ENCODE assay signal across 11 cellular contexts in genomic region chr17:48754500-48755261, GRCh38. TPM values are rescaled to one million over a fixed set of nuclear protein-coding genes. Genes with fewer than 3 reads are reported as not detected.
DNase-seq lines count a peak whose midpoint lies in the region; ATAC-seq and TF ChIP-seq lines count a peak whose summit lies in the region.
"Had no signal": no experiment of that assay in that cellular context is flagged by ENCODE, and none has a peak within 500 bp of the region (broad histone marks: within the 10 kb centered on the region; RNA-seq: fewer than 3 reads in every experiment).

No MANE protein-coding gene starts in this region.

- H3K9ac ChIP-seq in PC-3 (ENCODE audit: low read length), result peak overlapping the region; percentile 40; the same call in 1 of the 2 replicates
- no peak overlapping the region for H3K9ac ChIP-seq in fibroblast of lung (ENCODE audit: insufficient read depth, low read length)

- ATAC-seq in PC-3 (no peak), HG02973 (IDR thresholded peaks at IDR 0.05; ENCODE audit: unreplicated experiment) (no peak)
- ATAC-seq in activated CD4-positive, CD25-positive, alpha-beta regulatory T cell treated with anti-CD3 and anti-CD28 coated beads, Interleukin-2, amount 50 U/mL, for 24 hours, result no peak
- ATAC-seq: esophagus mucosa, pancreas had no signal

- peaks cover 90% of the 10 kb centered on the region for H3K27me3 Mint-ChIP-seq in activated CD4-positive, alpha-beta T cell treated with anti-CD3 and anti-CD28 coated beads, Interleukin-2, amount 10 ng/mL, durations not matched to agents 7 days and 5 days
- H3K27me3 Mint-ChIP-seq in activated T-helper 2 cell treated with anti-CD3 and anti-CD28 coated beads, Interferon-gamma antibody, Interleukin-2, Interleukin-4, amounts not matched to agents 10 μg/mL and 5 μg/mL and 100 μg/mL, durations not matched to agents 14 hours and 24 hours and 36 hours (ENCODE audit: low read depth), result peaks cover 82% of the 10 kb centered on the region

- H3K27ac Mint-ChIP-seq in activated CD4-positive, alpha-beta T cell treated with anti-CD3 and anti-CD28 coated beads, Interleukin-2, amount 10 ng/mL, durations not matched to agents 7 days and 5 days, result peak overlapping the region; percentile 13
- H3K27ac Mint-ChIP-seq in activated T-helper 2 cell treated with anti-CD3 and anti-CD28 coated beads, Interferon-gamma antibody, Interleukin-2, Interleukin-4, amounts not matched to agents 10 μg/mL and 5 μg/mL and 100 μg/mL, durations not matched to agents 14 hours and 24 hours and 36 hours, result no peak overlapping the region

- H3K27me3 ChIP-seq in PC-3 (ENCODE audit: low read length) (no peaks in the 10 kb centered on the region), fibroblast of lung (ENCODE audit: control insufficient read depth, insufficient read depth, low read length) (peaks cover 66% of the 10 kb centered on the region), osteoblast (ENCODE audit: insufficient read depth, low read length) (peaks cover 92% of the 10 kb centered on the region)

- BruUV-seq in PC-3 (replicated peaks; lab: Mats Ljungman, UMichigan), result no TSS peak

- peak overlapping the region; percentile 78; the same call in 1 of the 2 replicates for H2AFZ ChIP-seq in PC-3 (ENCODE audit: low read length)
- no peak overlapping the region for H2AFZ ChIP-seq in fibroblast of lung (ENCODE audit: low read length)
- no peak overlapping the region for H2AFZ ChIP-seq in osteoblast (ENCODE audit: low read length)

- H4K20me1 ChIP-seq in PC-3 (ENCODE audit: low read length) (no peaks in the 10 kb centered on the region), fibroblast of lung (ENCODE audit: control insufficient read depth, extremely low read depth, insufficient read depth, low read length) (no peaks in the 10 kb centered on the region), osteoblast (ENCODE audit: insufficient read depth, low read length) (peaks cover 3% of the 10 kb centered on the region)

- H3K4me3 Mint-ChIP-seq in activated CD4-positive, alpha-beta T cell treated with anti-CD3 and anti-CD28 coated beads, Interleukin-2, amount 10 ng/mL, durations not matched to agents 7 days and 5 days, result no peak overlapping the region
- no peak overlapping the region for H3K4me3 Mint-ChIP-seq in activated T-helper 2 cell treated with anti-CD3 and anti-CD28 coated beads, Interferon-gamma antibody, Interleukin-2, Interleukin-4, amounts not matched to agents 10 μg/mL and 5 μg/mL and 100 μg/mL, durations not matched to agents 14 hours and 24 hours and 36 hours (ENCODE audit: low read depth)

- H3K36me3 Mint-ChIP-seq in activated CD4-positive, alpha-beta T cell treated with anti-CD3 and anti-CD28 coated beads, Interleukin-2, amount 10 ng/mL, durations not matched to agents 7 days and 5 days (ENCODE audit: low read depth), result no peaks in the 10 kb centered on the region
- no peaks in the 10 kb centered on the region for H3K36me3 Mint-ChIP-seq in activated T-helper 2 cell treated with anti-CD3 and anti-CD28 coated beads, Interferon-gamma antibody, Interleukin-2, Interleukin-4, amounts not matched to agents 10 μg/mL and 5 μg/mL and 100 μg/mL, durations not matched to agents 14 hours and 24 hours and 36 hours (ENCODE audit: low read depth)

- POLR2A ChIA-PET in activated CD4-positive, alpha-beta T cell treated with anti-CD3 and anti-CD28 coated beads, Interleukin-2, amount 10 ng/mL, durations not matched to agents 7 days and 5 days (lab: Charles Lee), result no interaction called here
- POLR2A ChIA-PET in PC-3 (lab: Charles Lee; ENCODE audit: unreplicated experiment), result no interaction called here

- TF ChIP-seq CTCF in PC-3 (conservative IDR thresholded peaks at IDR 0.05; ENCODE audit: low read depth, low read length) (no peak), fibroblast of lung (conservative IDR thresholded peaks at IDR 0.05 in 1 of 2, IDR thresholded peaks at IDR 0.05 in 1 of 2; ENCODE audit: low read depth in 1 of 2, low read length in 2 of 2) (no peak), osteoblast (IDR thresholded peaks at IDR 0.05; ENCODE audit: extremely low read depth, low read depth, low read length) (no peak)

- no peaks in the 10 kb centered on the region for H3K9me2 ChIP-seq in PC-3 (replicated peaks; ENCODE audit: low read length)

- no peak for DNase-seq in activated CD4-positive, alpha-beta T cell treated with anti-CD3 and anti-CD28 coated beads, Interleukin-2, amount 10 ng/mL, durations not matched to agents 7 days and 5 days
- no peak for DNase-seq in activated CD4-positive, alpha-beta T cell treated with anti-CD3 and anti-CD28 coated beads, Interleukin-2, amount 50 U/mL, for 4 hours
- DNase-seq in PC-3 (no peak), fibroblast of lung (ENCODE audit: low read depth in 2 of 2) (no peak), osteoblast (ENCODE audit: insufficient read length, low spot score, missing footprints) (peak; percentile 46)
- no peak for DNase-seq in activated T-helper 2 cell treated with anti-CD3 and anti-CD28 coated beads, Interferon-gamma antibody, Interleukin-2, Interleukin-4, amounts not matched to agents 10 μg/mL and 5 μg/mL and 100 μg/mL, durations not matched to agents 14 hours and 24 hours and 36 hours (ENCODE audit: low spot score)
- DNase-seq: pancreas, T-helper 9 cell had no signal

- H3K27ac ChIP-seq in PC-3 (ENCODE audit: low read length), result peak overlapping the region; percentile 82
- no peak overlapping the region for H3K27ac ChIP-seq in fibroblast of lung (ENCODE audit: insufficient read depth, low read length)
- H3K27ac ChIP-seq in osteoblast (ENCODE audit: low read depth, low read length), result no peak overlapping the region
- H3K27ac ChIP-seq: pancreas had no signal

- H3K4me1 Mint-ChIP-seq in activated CD4-positive, alpha-beta T cell treated with anti-CD3 and anti-CD28 coated beads, Interleukin-2, amount 10 ng/mL, durations not matched to agents 7 days and 5 days, result no peaks in the 10 kb centered on the region
- no peaks in the 10 kb centered on the region for H3K4me1 Mint-ChIP-seq in activated T-helper 2 cell treated with anti-CD3 and anti-CD28 coated beads, Interferon-gamma antibody, Interleukin-2, Interleukin-4, amounts not matched to agents 10 μg/mL and 5 μg/mL and 100 μg/mL, durations not matched to agents 14 hours and 24 hours and 36 hours (ENCODE audit: low read depth)

- H3K4me1 ChIP-seq in PC-3 (ENCODE audit: insufficient read depth, low read length) (peaks cover 69% of the 10 kb centered on the region), fibroblast of lung (ENCODE audit: control insufficient read depth, extremely low read depth, insufficient read depth, low read length) (peaks cover 6% of the 10 kb centered on the region), osteoblast (ENCODE audit: insufficient read depth, low read length) (peaks cover 3% of the 10 kb centered on the region)
- H3K4me1 ChIP-seq: pancreas had no signal

- H3K9me3 ChIP-seq in PC-3 (ENCODE audit: low read length), result no peaks in the 10 kb centered on the region
- no peaks in the 10 kb centered on the region for H3K9me3 ChIP-seq in fibroblast of lung (ENCODE audit: control insufficient read depth, insufficient read depth, low read depth, low read length)
- no peaks in the 10 kb centered on the region for H3K9me3 ChIP-seq in osteoblast (ENCODE audit: low read depth, low read length)
- H3K9me3 ChIP-seq: pancreas had no signal

- H3K79me2 ChIP-seq in PC-3 (ENCODE audit: low read length), result peaks cover 7% of the 10 kb centered on the region; the same call in 1 of the 2 replicates
- H3K79me2 ChIP-seq in fibroblast of lung (ENCODE audit: control insufficient read depth, insufficient read depth, low read length), result no peaks in the 10 kb centered on the region
- no peaks in the 10 kb centered on the region for H3K79me2 ChIP-seq in osteoblast (ENCODE audit: insufficient read depth, low read length)

- intact Hi-C loops in PC-3 (cut with micrococcal nuclease), result no loop called here
- intact Hi-C loops in activated T-helper 2 cell treated with anti-CD3 and anti-CD28 coated beads, Interferon-gamma antibody, Interleukin-2, Interleukin-4, amounts not matched to agents 10 μg/mL and 5 μg/mL and 100 μg/mL, durations not matched to agents 14 hours and 24 hours and 36 hours (cut with micrococcal nuclease), result loop anchor here (5.0 kb wide), 1 partner anchor 243 kb away; the partner anchor contains the start of gene IGF2BP1

- H3K9me3 Mint-ChIP-seq in activated CD4-positive, alpha-beta T cell treated with anti-CD3 and anti-CD28 coated beads, Interleukin-2, amount 10 ng/mL, durations not matched to agents 7 days and 5 days, result no peaks in the 10 kb centered on the region
- H3K9me3 Mint-ChIP-seq in activated T-helper 2 cell treated with anti-CD3 and anti-CD28 coated beads, Interferon-gamma antibody, Interleukin-2, Interleukin-4, amounts not matched to agents 10 μg/mL and 5 μg/mL and 100 μg/mL, durations not matched to agents 14 hours and 24 hours and 36 hours, result no peaks in the 10 kb centered on the region

- H3K4me3 ChIP-seq in PC-3 (ENCODE audit: low read length) (peak overlapping the region; percentile 43; the same call in 1 of the 2 replicates), fibroblast of lung (replicated peaks in 1 of 4; ENCODE audit: control extremely low read depth in 1 of 4, insufficient read depth in 1 of 4, low read depth in 3 of 4, low read length in 4 of 4) (no peak overlapping the region), osteoblast (ENCODE audit: insufficient read depth, low read length) (no peak overlapping the region)
- H3K4me3 ChIP-seq: pancreas had no signal

- H3F3A ChIP-seq in PC-3 (ENCODE audit: low read length, unreplicated experiment), result no peaks in the 10 kb centered on the region

- H3K4me2 ChIP-seq in PC-3 (ENCODE audit: low read length) (peak overlapping the region; percentile 81), fibroblast of lung (ENCODE audit: extremely low read depth, insufficient read depth, low read length) (peak overlapping the region; percentile 49), osteoblast (ENCODE audit: insufficient read depth, low read length) (no peak overlapping the region)

- H3K36me3 ChIP-seq in PC-3 (ENCODE audit: low read depth, low read length), result no peaks in the 10 kb centered on the region
- H3K36me3 ChIP-seq in fibroblast of lung (ENCODE audit: control insufficient read depth, insufficient read depth, low read length), result no peaks in the 10 kb centered on the region
- H3K36me3 ChIP-seq in osteoblast (ENCODE audit: insufficient read depth, low read length), result no peaks in the 10 kb centered on the region
- H3K36me3 ChIP-seq: pancreas had no signal

- CTCF ChIA-PET in activated CD4-positive, alpha-beta T cell treated with anti-CD3 and anti-CD28 coated beads, Interleukin-2, amount 10 ng/mL, durations not matched to agents 7 days and 5 days (lab: Charles Lee), result interaction anchor here (0.6 to 3.0 kb wide), 3 partner anchors 12 to 124 kb away, joined by 4 to 12 read pairs (median 5); partner anchors contain the start of genes PRAC1 and PRAC2
- CTCF ChIA-PET in PC-3 (lab: Charles Lee), result no interaction called here

RNA-seq across cellular contexts. Expression of gene HOXB13, which starts 26.1 kb away (rescaled TPM):
- not detected for total RNA-seq in activated CD4-positive, alpha-beta T cell treated with anti-CD3 and anti-CD28 coated beads, Interleukin-2, amount 10 ng/mL, durations not matched to agents 7 days and 5 days
- 80.8 and 96.5 TPM in 2 replicates for total RNA-seq in PC-3 (2014; rRNA removed)
- total RNA-seq in fibroblast of lung, result not detected in 2 replicates
- polyA plus RNA-seq in fibroblast of lung, result not detected in 2 replicates
- polyA plus RNA-seq in fibroblast of lung (2012), result not detected in 2 replicates
- polyA minus RNA-seq in fibroblast of lung (ENCODE audit: low replicate concordance), result not detected in 2 replicates
- total RNA-seq in osteoblast, result not detected in 2 replicates
- not detected in 2 replicates for total RNA-seq in activated T-helper 2 cell treated with anti-CD3 and anti-CD28 coated beads, Interferon-gamma antibody, Interleukin-2, Interleukin-4, amounts not matched to agents 10 μg/mL and 5 μg/mL and 100 μg/mL, durations not matched to agents 14 hours and 24 hours and 36 hours
- total RNA-seq: esophagus mucosa had no signal
- polyA plus RNA-seq: pancreas had no signal

RNA-seq across cellular contexts. Expression of gene PRAC2, which starts 31.7 kb away (rescaled TPM):
- not detected for total RNA-seq in activated CD4-positive, alpha-beta T cell treated with anti-CD3 and anti-CD28 coated beads, Interleukin-2, amount 10 ng/mL, durations not matched to agents 7 days and 5 days
- 44.1 and 51.4 TPM in 2 replicates for total RNA-seq in PC-3 (2014; rRNA removed)
- not detected in 2 replicates for total RNA-seq in fibroblast of lung
- polyA plus RNA-seq in fibroblast of lung, result not detected in 2 replicates
- polyA plus RNA-seq in fibroblast of lung (2012), result not detected in 2 replicates
- polyA minus RNA-seq in fibroblast of lung (ENCODE audit: low replicate concordance), result not detected in 2 replicates
- not detected in 2 replicates for total RNA-seq in osteoblast
- total RNA-seq in activated T-helper 2 cell treated with anti-CD3 and anti-CD28 coated beads, Interferon-gamma antibody, Interleukin-2, Interleukin-4, amounts not matched to agents 10 μg/mL and 5 μg/mL and 100 μg/mL, durations not matched to agents 14 hours and 24 hours and 36 hours, result not detected in 2 replicates
- total RNA-seq: esophagus mucosa, pancreas had no signal
- polyA plus RNA-seq: pancreas had no signal

RNA-seq across cellular contexts. Expression of gene PRAC1, which starts 32.4 kb away (rescaled TPM):
- not detected for total RNA-seq in activated CD4-positive, alpha-beta T cell treated with anti-CD3 and anti-CD28 coated beads, Interleukin-2, amount 10 ng/mL, durations not matched to agents 7 days and 5 days
- total RNA-seq in PC-3 (2014; rRNA removed), result 33.5 and 44.4 TPM in 2 replicates
- total RNA-seq in fibroblast of lung, result not detected in 2 replicates
- polyA plus RNA-seq in fibroblast of lung, result not detected in 2 replicates
- polyA plus RNA-seq in fibroblast of lung (2012), result not detected in 2 replicates
- polyA minus RNA-seq in fibroblast of lung (ENCODE audit: low replicate concordance), result not detected in 2 replicates
- total RNA-seq in osteoblast, result 0.88 TPM in 1 of 2 replicates, not detected in the other
- not detected in 2 replicates for total RNA-seq in activated T-helper 2 cell treated with anti-CD3 and anti-CD28 coated beads, Interferon-gamma antibody, Interleukin-2, Interleukin-4, amounts not matched to agents 10 μg/mL and 5 μg/mL and 100 μg/mL, durations not matched to agents 14 hours and 24 hours and 36 hours
- total RNA-seq: esophagus mucosa, pancreas had no signal
- polyA plus RNA-seq: pancreas had no signal

Comparison
In these comparisons a context has a peak if more than half of its experiments do, and no peak if none do; other contexts are left out.
1. RNA of gene HOXB13, which starts 26.1 kb away (total RNA-seq): 80.8 to 96.5 TPM in PC-3; not detected in activated CD4-positive, alpha-beta T cell treated with anti-CD3 and anti-CD28 coated beads, Interleukin-2, amount 10 ng/mL, durations not matched to agents 7 days and 5 days, not detected in fibroblast of lung, not detected in osteoblast and not detected in activated T-helper 2 cell treated with anti-CD3 and anti-CD28 coated beads, Interferon-gamma antibody, Interleukin-2, Interleukin-4, amounts not matched to agents 10 μg/mL and 5 μg/mL and 100 μg/mL, durations not matched to agents 14 hours and 24 hours and 36 hours; every median in the first group is over 10 times any median in the second.
2. RNA of gene PRAC2, which starts 31.7 kb away (total RNA-seq): 44.1 to 51.4 TPM in PC-3; not detected in activated CD4-positive, alpha-beta T cell treated with anti-CD3 and anti-CD28 coated beads, Interleukin-2, amount 10 ng/mL, durations not matched to agents 7 days and 5 days, not detected in fibroblast of lung, not detected in osteoblast and not detected in activated T-helper 2 cell treated with anti-CD3 and anti-CD28 coated beads, Interferon-gamma antibody, Interleukin-2, Interleukin-4, amounts not matched to agents 10 μg/mL and 5 μg/mL and 100 μg/mL, durations not matched to agents 14 hours and 24 hours and 36 hours; every median in the first group is over 10 times any median in the second.
3. RNA of gene PRAC1, which starts 32.4 kb away (total RNA-seq): 33.5 to 44.4 TPM in PC-3; not detected in activated CD4-positive, alpha-beta T cell treated with anti-CD3 and anti-CD28 coated beads, Interleukin-2, amount 10 ng/mL, durations not matched to agents 7 days and 5 days, not detected in fibroblast of lung, 0.88 TPM in osteoblast and not detected in activated T-helper 2 cell treated with anti-CD3 and anti-CD28 coated beads, Interferon-gamma antibody, Interleukin-2, Interleukin-4, amounts not matched to agents 10 μg/mL and 5 μg/mL and 100 μg/mL, durations not matched to agents 14 hours and 24 hours and 36 hours; every median in the first group is over 10 times any median in the second.